In the genomic region with DNA sequence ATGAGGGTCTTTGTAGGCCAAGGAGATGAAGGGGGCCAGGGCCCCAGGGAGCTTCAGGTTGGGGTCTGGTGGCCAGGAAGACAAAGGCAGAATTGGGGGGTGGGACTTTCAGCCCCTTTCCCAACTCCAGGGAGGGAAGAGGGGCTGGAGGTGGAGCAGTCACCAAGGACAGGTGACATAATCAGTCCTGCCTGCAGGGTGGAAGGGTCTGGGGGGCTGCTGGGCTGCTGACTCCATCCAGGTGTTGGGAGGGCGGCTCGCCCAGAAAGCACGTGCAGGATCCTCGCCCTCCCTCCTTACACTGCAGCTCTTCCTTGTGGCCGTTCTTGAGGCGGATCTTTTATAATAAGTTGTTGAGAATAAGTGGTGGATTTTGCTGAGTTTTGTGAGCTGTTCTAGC, we compare ENCODE assay signal across 15 cellular contexts.
A peak's percentile ranks its signal among the peaks of the same experiment; 100 is the strongest.
DNase-seq lines count a peak whose midpoint lies in the region; ATAC-seq and TF ChIP-seq lines count a peak whose summit lies in the region.
"Had no signal": no experiment of that assay in that cellular context is flagged by ENCODE, and none has a peak within 500 bp of the region (broad histone marks: within the 10 kb centered on the region; RNA-seq: fewer than 3 reads in every experiment).

No MANE protein-coding gene starts in this region.

- DNase-seq in RPMI8226, result peak; percentile 23
- DNase-seq in left colon, result no peak
- DNase-seq in posterior vena cava (ENCODE audit: low spot score), result peak; percentile 59
- no peak for DNase-seq in SHP77 treated with DMSO at 0.1 percent for 48 hours (lab: John Stamatoyannopoulos, UW)
- DNase-seq in stimulated activated CD8-positive, alpha-beta memory T cell treated with anti-CD3 and anti-CD28 coated beads, Interleukin-4, amount 100 ng/mL, for 48 hours, result no peak
- DNase-seq: GM23248, MV-4-11, NCI-H1417 treated with DMSO at 0.1 percent for 48 hours, NCI-H187 treated with DMSO at 0.1 percent for 48 hours, NCI-H2227 treated with DMSO at 0.1 percent for 48 hours, NCI-H82 had no signal

- ATAC-seq in left colon, result peak; percentile 65
- no peak for ATAC-seq in GM18502 (IDR thresholded peaks at IDR 0.05; ENCODE audit: poor library complexity, unreplicated experiment)
- ATAC-seq: HCT116, K562 had no signal

- intact Hi-C loops in left colon (cut with DNase I, micrococcal nuclease) (no loop called here), posterior vena cava (cut with DNase I) (no loop called here)

- H3K27ac ChIP-seq in C4-2B, result peak overlapping the region; percentile 84
- H3K27ac ChIP-seq: GM23248 had no signal

- TF ChIP-seq CTCF in C4-2B (conservative IDR thresholded peaks at IDR 0.05), result no peak

Comparison
In these comparisons a context has a peak if more than half of its experiments do, and no peak if none do; other contexts are left out.
1. DNase-seq: peak in RPMI8226 (single experiment) and posterior vena cava (single experiment); none in left colon (0 of 2), SHP77 treated with DMSO at 0.1 percent for 48 hours (single experiment) and stimulated activated CD8-positive, alpha-beta memory T cell treated with anti-CD3 and anti-CD28 coated beads, Interleukin-4, amount 100 ng/mL, for 48 hours (single experiment).